ENCODE assay signal across 13 cellular contexts in the genomic region with DNA sequence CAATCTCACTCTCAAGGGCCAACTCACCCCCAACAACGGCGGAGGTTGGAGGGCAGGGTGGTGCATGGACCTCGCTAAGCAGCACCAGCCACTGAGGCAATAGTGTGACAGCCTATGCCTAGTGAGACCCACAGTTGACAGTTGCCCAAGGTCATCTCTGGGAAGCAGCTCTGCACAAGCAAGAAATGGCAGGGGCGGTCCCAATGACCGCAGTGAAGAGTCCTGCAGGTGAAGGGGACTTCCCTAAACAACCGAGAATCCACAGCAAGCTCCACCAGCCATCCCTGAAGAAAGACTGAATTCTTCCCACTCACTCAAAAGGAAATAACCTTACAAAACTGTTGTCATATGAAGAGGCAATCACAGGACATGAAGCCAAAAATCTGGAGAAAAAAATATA.
DNase-seq lines count a peak whose midpoint lies in the region; ATAC-seq lines count a peak whose summit lies in the region.
"Had no signal": no experiment of that assay in that cellular context is flagged by ENCODE, and none has a peak within 500 bp of the region (broad histone marks: within the 10 kb centered on the region; RNA-seq: fewer than 3 reads in every experiment).

No MANE protein-coding gene starts in this region.

- ATAC-seq in GM19035 (IDR thresholded peaks at IDR 0.05; ENCODE audit: unreplicated experiment): peak; percentile 89
- peak; percentile 93 for ATAC-seq in HG02588 (IDR thresholded peaks at IDR 0.05; ENCODE audit: unreplicated experiment)
- ATAC-seq in HG03108 (IDR thresholded peaks at IDR 0.05; ENCODE audit: unreplicated experiment): peak; percentile 80
- ATAC-seq: esophagus mucosa had no signal

- DNase-seq in NCI-H82 treated with DMSO at 0.1 percent for 48 hours (lab: John Stamatoyannopoulos, UW; ENCODE audit: unreplicated experiment) (no peak), putamen (ENCODE audit: low spot score) (no peak), OCI-M2 (lab: John Stamatoyannopoulos, UW; ENCODE audit: unreplicated experiment) (no peak), NCI-H774 (lab: John Stamatoyannopoulos, UW) (no peak)
- DNase-seq: amygdala; Caco-2; central memory CD4-positive, alpha-beta T cell; GM23248; NCI-H1436 treated with DMSO at 0.1 percent for 48 hours had no signal
